ENCODE assay signal across 15 cellular contexts in genomic region chr2:239602290-239603282, GRCh38.
A peak's percentile ranks its signal among the peaks of the same experiment; 100 is the strongest.
DNase-seq lines count a peak whose midpoint lies in the region; ATAC-seq, FAIRE-seq and TF ChIP-seq lines count a peak whose summit lies in the region.
"Had no signal": no experiment of that assay in that cellular context is flagged by ENCODE, and none has a peak within 500 bp of the region (broad histone marks: within the 10 kb centered on the region; RNA-seq: fewer than 3 reads in every experiment).

No MANE protein-coding gene starts in this region.

- POLR2A ChIA-PET in H1 (lab: Charles Lee; ENCODE audit: partially characterized antibody), result no interaction called here

- H3K4me1 Mint-ChIP-seq in activated T-cell treated with anti-CD3 and anti-CD28 coated beads, Interleukin-2, amount 50 U/mL, for 4 hours (ENCODE audit: low read depth), result peaks cover 20% of the 10 kb centered on the region

- H2AK5ac ChIP-seq in H1 (ENCODE audit: low read depth, low read length), result no peak overlapping the region

- H3K56ac ChIP-seq in H1 (replicated peaks; ENCODE audit: insufficient read length, low read depth, low read length), result no peak overlapping the region

- no peak overlapping the region for H3K23ac ChIP-seq in H1 (ENCODE audit: insufficient read length)

- H3K36me3 ChIP-seq in H1 (ENCODE audit: control insufficient read depth in 2 of 4, insufficient read depth in 4 of 4, low read length in 3 of 4), result no peaks in the 10 kb centered on the region
- H3K36me3 ChIP-seq: pancreas had no signal

- no peak for TF ChIP-seq POLR2A in H1 (IDR thresholded peaks at IDR 0.05; ENCODE audit: control extremely low read depth in 1 of 2, low read depth in 2 of 2, low read length in 2 of 2)

- no peak for TF ChIP-seq EP300 in H1 (IDR thresholded peaks at IDR 0.05; ENCODE audit: borderline replicate concordance in 1 of 2, low read depth in 2 of 2, low read length in 2 of 2)

- CTCF ChIA-PET in H1 (lab: Charles Lee; ENCODE audit: partially characterized antibody), result interaction anchor here (0.5 kb wide), 1 partner anchor 765 kb away, joined by 3 read pairs; no protein-coding TSS in a partner anchor

- no peak for ATAC-seq in activated T-cell treated with anti-CD3 and anti-CD28 coated beads, Interleukin-2, amount 50 U/mL, for 4 hours
- ATAC-seq: HCT116, pancreas had no signal

- FAIRE-seq in H1 (lab: Jason Lieb, UNC) (no peak), urothelium cell line (lab: Jason Lieb, UNC) (no peak)
- FAIRE-seq: pancreas had no signal

- no peak overlapping the region for H3K4me3 Mint-ChIP-seq in activated T-cell treated with anti-CD3 and anti-CD28 coated beads, Interleukin-2, amount 50 U/mL, for 4 hours
- H3K4me3 Mint-ChIP-seq: activated naive CD4-positive, alpha-beta T cell treated with anti-CD3 and anti-CD28 coated beads, Interleukin-2, amount 50 U/mL, for 24 hours had no signal

- no peak overlapping the region; the same call in 1 of the 2 replicates for H3K18ac ChIP-seq in H1 (ENCODE audit: extremely low read depth, low read length)

- H2BK15ac ChIP-seq in H1 (ENCODE audit: low read length), result no peak overlapping the region

- H3K79me2 ChIP-seq in H1 (ENCODE audit: control insufficient read depth in 1 of 2, insufficient read depth in 2 of 2, low read length in 2 of 2), result no peaks in the 10 kb centered on the region

- peak; percentile 15 for DNase-seq in activated T-cell treated with anti-CD3 and anti-CD28 coated beads, Interleukin-2, amount 50 U/mL, for 1 hour
- DNase-seq in activated T-cell treated with anti-CD3 and anti-CD28 coated beads, Interleukin-2, amount 50 U/mL, for 4 hours, result no peak
- DNase-seq in NOMO-1 treated with dmso at 0.1 percent for 144 hours (lab: John Stamatoyannopoulos, UW; ENCODE audit: unreplicated experiment), result peak; percentile 22
- no peak for DNase-seq in H1 (ENCODE audit: low read depth in 1 of 2, low spot score in 2 of 2)
- DNase-seq in stimulated activated CD8-positive, alpha-beta memory T cell treated with anti-CD3 and anti-CD28 coated beads, Interleukin-4, amount 100 ng/mL, for 48 hours, result peak; percentile 21
- no peak for DNase-seq in urothelium cell line (ENCODE audit: low spot score)
- DNase-seq in GM03348 (ENCODE audit: low spot score), result no peak
- DNase-seq in COLO668 (lab: John Stamatoyannopoulos, UW; ENCODE audit: unreplicated experiment), result no peak
- DNase-seq: cerebellar nuclear complex, mesenchymal stem cell, NCI-H1105, SHP77 treated with DMSO at 0.1 percent for 48 hours had no signal

- no peak overlapping the region for H2BK120ac ChIP-seq in H1 (replicated peaks; ENCODE audit: low read depth, low read length)

- TF ChIP-seq CTCF in H1 (IDR thresholded peaks at IDR 0.05; ENCODE audit: control extremely low read depth in 1 of 3, insufficient read depth in 1 of 3, low read depth in 1 of 3, low read length in 3 of 3), result no peak

- WGBS in H1 (ENCODE audit: extremely low coverage in 1 of 2, insufficient coverage in 1 of 2, insufficient read length in 1 of 2, insufficient replicate concordance in 2 of 2, low coverage in 1 of 2, low lambda C conversion rate in 2 of 2, missing lambda C conversion rate in 1 of 2), 2 experiments, result 90% methylated on average over 30 of the region's 30 CpGs; no CpG with 5 or more reads in 1 of the 2 experiments

- no peak overlapping the region for H2BK5ac ChIP-seq in H1 (ENCODE audit: low read depth, low read length)

- no peak overlapping the region for H3K14ac ChIP-seq in H1 (ENCODE audit: insufficient read length)

- peaks cover 8 to 21% (median 17%) of the 10 kb centered on the region in 4 experiments for H3K4me1 ChIP-seq in H1 (replicated peaks in 1 of 4; ENCODE audit: control insufficient read depth in 3 of 4, insufficient read depth in 4 of 4, low read length in 3 of 4)
- H3K4me1 ChIP-seq: pancreas had no signal

- no peak overlapping the region for H3K9ac ChIP-seq in H1 (replicated peaks in 1 of 4; ENCODE audit: extremely low read depth in 1 of 4, low read depth in 3 of 4, low read length in 3 of 4)

- H3K4ac ChIP-seq in H1 (replicated peaks; ENCODE audit: insufficient read length, low read depth, low read length), result no peak overlapping the region

- H3K79me1 ChIP-seq in H1 (ENCODE audit: low read depth, low read length), result no peaks in the 10 kb centered on the region

- H2BK12ac ChIP-seq in H1 (ENCODE audit: low read depth, low read length), result no peak overlapping the region

- no peak overlapping the region for H3K4me3 ChIP-seq in H1 (ENCODE audit: extremely low read depth in 1 of 4, insufficient read depth in 2 of 4, low read depth in 3 of 4, low read length in 4 of 4)
- H3K4me3 ChIP-seq: pancreas had no signal

- H2BK20ac ChIP-seq in H1 (ENCODE audit: low read length), result no peak overlapping the region

- H4K5ac ChIP-seq in H1 (ENCODE audit: insufficient read length, low read depth, low read length), result no peak overlapping the region

- 0 out of 4 replicates have a peak, but pooled peaks have one; percentile 0 to 12 for TF ChIP-seq RAD21 in H1 (IDR thresholded peaks at IDR 0.05 in 1 of 2, conservative IDR thresholded peaks at IDR 0.05 in 1 of 2; ENCODE audit: low read depth in 2 of 2, low read length in 2 of 2)

- no peak overlapping the region for H3K27ac ChIP-seq in H1 (ENCODE audit: low read depth, low read length)
- H3K27ac ChIP-seq: pancreas had no signal

- H3K27me3 ChIP-seq in H1 (replicated peaks in 1 of 4; ENCODE audit: control insufficient read depth in 3 of 4, extremely low read depth in 1 of 4, insufficient read depth in 3 of 4, low read length in 3 of 4), result peaks cover 0 to 4% (median 0%) of the 10 kb centered on the region in 4 experiments; a peak in 4 of 7 replicates

- no peak overlapping the region for H4K91ac ChIP-seq in H1 (replicated peaks; ENCODE audit: insufficient read length, low read length)

- no peaks in the 10 kb centered on the region for H3K36me3 Mint-ChIP-seq in activated T-cell treated with anti-CD3 and anti-CD28 coated beads, Interleukin-2, amount 50 U/mL, for 4 hours (ENCODE audit: insufficient read depth)
- H3K36me3 Mint-ChIP-seq: activated naive CD4-positive, alpha-beta T cell treated with anti-CD3 and anti-CD28 coated beads, Interleukin-2, amount 50 U/mL, for 24 hours had no signal

- no peaks in the 10 kb centered on the region for H3K9me3 Mint-ChIP-seq in activated T-cell treated with anti-CD3 and anti-CD28 coated beads, Interleukin-2, amount 50 U/mL, for 4 hours
- H3K9me3 Mint-ChIP-seq: activated naive CD4-positive, alpha-beta T cell treated with anti-CD3 and anti-CD28 coated beads, Interleukin-2, amount 50 U/mL, for 24 hours had no signal

- 0 out of 4 replicates have a peak overlapping the region, but pooled peaks of 1 of the 2 experiments have one; percentile 12 for H3K4me2 ChIP-seq in H1 (ENCODE audit: insufficient read depth in 1 of 2, low read depth in 2 of 2, low read length in 2 of 2)

- H2AFZ ChIP-seq in H1 (ENCODE audit: low read length), result no peak overlapping the region

- H3K23me2 ChIP-seq in H1 (ENCODE audit: low read depth, low read length), result no peaks in the 10 kb centered on the region

- H4K20me1 ChIP-seq in H1 (replicated peaks in 1 of 2; ENCODE audit: control insufficient read depth in 1 of 2, insufficient read depth in 2 of 2, low read length in 2 of 2), result no peaks in the 10 kb centered on the region

- peaks cover 2% of the 10 kb centered on the region for H3K27me3 Mint-ChIP-seq in activated T-cell treated with anti-CD3 and anti-CD28 coated beads, Interleukin-2, amount 50 U/mL, for 4 hours (ENCODE audit: low read depth)

- no peak overlapping the region; the same call in 1 of the 2 replicates for H4K8ac ChIP-seq in H1 (ENCODE audit: extremely low read depth, insufficient read depth, low read length)

- H3K9me3 ChIP-seq in H1 (ENCODE audit: insufficient read depth in 2 of 2, low read depth in 1 of 2, low read length in 1 of 2), result no peaks in the 10 kb centered on the region; a peak in 1 of 4 replicates
- H3K9me3 ChIP-seq: pancreas had no signal

TF ChIP-seq in H1, 55 proteins besides CTCF, POLR2A, EP300 and RAD21 (continues in another document):
- TF ChIP-seq GABPA (IDR thresholded peaks at IDR 0.05; ENCODE audit: borderline replicate concordance, insufficient read depth, low read length), result no peak
- no peak for TF ChIP-seq SUZ12 (IDR thresholded peaks at IDR 0.05; ENCODE audit: low read length)
- TF ChIP-seq KDM1A (IDR thresholded peaks at IDR 0.05; ENCODE audit: borderline replicate concordance, low read length), result no peak
- no peak for TF ChIP-seq ASH2L (IDR thresholded peaks at IDR 0.05; ENCODE audit: low read length)
- TF ChIP-seq YY1 (IDR thresholded peaks at IDR 0.05; ENCODE audit: low read depth, low read length), result no peak
- no peak for TF ChIP-seq GTF2F1 (IDR thresholded peaks at IDR 0.05; ENCODE audit: borderline replicate concordance, low read depth, low read length)
- TF ChIP-seq CHD2 (IDR thresholded peaks at IDR 0.05; ENCODE audit: low read length), result no peak
- no peak for TF ChIP-seq HDAC2 (IDR thresholded peaks at IDR 0.05; ENCODE audit: borderline replicate concordance in 1 of 2, low read depth in 2 of 2, low read length in 2 of 2)

Comparison
In these comparisons a context has a peak if more than half of its experiments do, and no peak if none do; other contexts are left out.
1. DNase-seq: peak in activated T-cell treated with anti-CD3 and anti-CD28 coated beads, Interleukin-2, amount 50 U/mL, for 1 hour (single experiment), NOMO-1 treated with dmso at 0.1 percent for 144 hours (single experiment) and stimulated activated CD8-positive, alpha-beta memory T cell treated with anti-CD3 and anti-CD28 coated beads, Interleukin-4, amount 100 ng/mL, for 48 hours (single experiment); none in activated T-cell treated with anti-CD3 and anti-CD28 coated beads, Interleukin-2, amount 50 U/mL, for 4 hours (single experiment), H1 (0 of 2), urothelium cell line (single experiment), GM03348 (single experiment) and COLO668 (single experiment).